In the genomic region with DNA sequence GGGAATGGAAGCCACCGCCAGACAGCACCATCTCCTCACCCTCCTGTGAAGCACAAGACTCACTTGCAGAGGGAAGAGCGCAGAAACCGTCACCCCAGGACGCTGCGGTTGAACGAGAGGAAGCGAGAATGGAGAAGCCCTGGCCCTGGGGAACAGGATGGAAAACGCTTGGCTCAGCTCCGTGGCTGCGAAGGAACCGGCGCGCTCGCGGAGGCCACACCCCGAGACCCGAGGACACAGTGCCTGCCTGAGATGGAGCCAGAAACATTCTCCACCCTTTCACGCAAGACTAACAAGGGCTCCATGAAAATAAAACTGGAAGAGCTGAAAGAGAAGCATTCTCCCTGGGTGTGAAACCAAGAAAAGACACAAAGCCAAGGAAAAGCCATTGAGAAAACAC, we compare ENCODE assay signal across 27 cellular contexts.
"Had no signal": no experiment of that assay in that cellular context is flagged by ENCODE, and none has a peak within 500 bp of the region (broad histone marks: within the 10 kb centered on the region; RNA-seq: fewer than 3 reads in every experiment).

No MANE protein-coding gene starts in this region.

- DNase-seq: activated effector memory CD4-positive, alpha-beta T cell treated with anti-CD3 and anti-CD28 coated beads, Interleukin-2, amount 50 U/mL, for 16 hours; activated effector memory CD4-positive, alpha-beta T cell treated with Interleukin-2 at 50 U/mL for 16 hours; activated gamma-delta T cell; activated gamma-delta T cell treated with Interleukin-2 at 50 U/mL for 16 hours; activated naive CD4-positive, alpha-beta T cell; activated naive CD4-positive, alpha-beta T cell treated with anti-CD3 and anti-CD28 coated beads for 36 hours; activated naive CD4-positive, alpha-beta T cell treated with anti-CD3 and anti-CD28 coated beads, Interleukin-2, amount 10 ng/mL, durations not matched to agents 7 days and 5 days; activated naive CD4-positive, alpha-beta T cell treated with anti-CD3 and anti-CD28 coated beads, Interleukin-2, amount 50 U/mL, for 16 hours; activated naive CD4-positive, alpha-beta T cell treated with Interleukin-2 at 50 U/mL for 16 hours; activated naive CD8-positive, alpha-beta T cell treated with anti-CD3 and anti-CD28 coated beads for 36 hours; activated naive CD8-positive, alpha-beta T cell treated with anti-CD3 and anti-CD28 coated beads, Interleukin-2, amount 10 ng/mL, durations not matched to agents 7 days and 5 days; activated naive CD8-positive, alpha-beta T cell treated with anti-CD3 and anti-CD28 coated beads, Interleukin-2, amount 50 U/mL, for 24 hours; activated T-cell treated with anti-CD3 and anti-CD28 coated beads, Interleukin-2, amount 50 U/mL, for 4 hours; activated T-cell treated with anti-CD3 and anti-CD28 coated beads, Interleukin-2, amount 50 U/mL, for 48 hours; activated T-cell treated with anti-CD3 and anti-CD28 coated beads, Interleukin-2, amount 50 U/mL, for 72 hours; adrenal gland; amniotic stem cell; amygdala; anterior cingulate cortex; aorta; body of pancreas; brain microvascular endothelial cell; caudate nucleus; central memory CD4-positive, alpha-beta T cell; cerebellar nuclear complex had no signal

- ATAC-seq: activated naive CD4-positive, alpha-beta T cell treated with anti-CD3 and anti-CD28 coated beads, Interleukin-2, amount 50 U/mL, for 72 hours; activated naive CD8-positive, alpha-beta T cell treated with anti-CD3 and anti-CD28 coated beads, Interleukin-2, amount 50 U/mL, for 24 hours; activated T-cell treated with anti-CD3 and anti-CD28 coated beads, Interleukin-2, amount 50 U/mL, for 4 hours; activated T-cell treated with anti-CD3 and anti-CD28 coated beads, Interleukin-2, amount 50 U/mL, for 72 hours; activated T-helper 17 cell treated with anti-CD3 and anti-CD28 coated beads, Interleukin-2, amount 50 U/mL, for 72 hours; body of pancreas had no signal
